19 cellular contexts compared by ENCODE assay signal in genomic region chr1:233675394-233675793, GRCh38.
"Had no signal": no experiment of that assay in that cellular context is flagged by ENCODE, and none has a peak within 500 bp of the region (broad histone marks: within the 10 kb centered on the region; RNA-seq: fewer than 3 reads in every experiment).

No MANE protein-coding gene starts in this region.

- H3K36me3 Mint-ChIP-seq: activated naive CD4-positive, alpha-beta T cell treated with anti-CD3 and anti-CD28 coated beads, Interleukin-2, amount 50 U/mL, for 24 hours; natural killer cell treated with Interleukin-12 subunit alpha and Interleukin-12 subunit beta and Interleukin-15 and Interleukin-18, amount 100 ng/mL, for 72 hours; stimulated activated effector memory CD8-positive, alpha-beta T cell treated with anti-CD3 and anti-CD28 coated beads, Interleukin-12 subunit alpha, Interleukin-12 subunit beta, amount 100 ng/mL, for 72 hours had no signal

- FAIRE-seq: pancreas had no signal

- H3K4me3 ChIP-seq: adrenal gland, cardiac muscle cell, pancreas, sigmoid colon, stomach had no signal

- H3K4me1 ChIP-seq: adrenal gland, sigmoid colon had no signal

- H3K9me3 Mint-ChIP-seq: activated naive CD4-positive, alpha-beta T cell treated with anti-CD3 and anti-CD28 coated beads, Interleukin-2, amount 50 U/mL, for 24 hours; activated T-cell treated with anti-CD3 and anti-CD28 coated beads, Interleukin-2, amount 50 U/mL, for 72 hours; stimulated activated effector memory CD8-positive, alpha-beta T cell treated with anti-CD3 and anti-CD28 coated beads, Interleukin-12 subunit alpha, Interleukin-12 subunit beta, amount 100 ng/mL, for 72 hours had no signal

- DNase-seq: activated CD4-positive, alpha-beta T cell treated with anti-CD3 and anti-CD28 coated beads, Interleukin-2, amount 50 U/mL, for 1 hour; activated effector memory CD4-positive, alpha-beta T cell treated with anti-CD3 and anti-CD28 coated beads, Interleukin-2, amount 50 U/mL, for 16 hours; activated T-cell treated with anti-CD3 and anti-CD28 coated beads, Interleukin-2, amount 50 U/mL, for 72 hours; adrenal gland; dermis blood vessel endothelial cell; effector memory CD8-positive, alpha-beta T cell; mesenchymal stem cell; pancreas; sigmoid colon; stimulated activated CD4-positive, alpha-beta T cell treated with anti-CD3 and anti-CD28 coated beads, Interleukin-4, amount 100 ng/mL, for 24 hours; stomach; T-helper 9 cell; trophoblast cell had no signal

- H3K27ac ChIP-seq: adrenal gland, cardiac muscle cell, neutrophil, pancreas, sigmoid colon had no signal

- H3K4me3 Mint-ChIP-seq: activated naive CD4-positive, alpha-beta T cell treated with anti-CD3 and anti-CD28 coated beads, Interleukin-2, amount 50 U/mL, for 24 hours; activated T-cell treated with anti-CD3 and anti-CD28 coated beads, Interleukin-2, amount 50 U/mL, for 72 hours; effector memory CD8-positive, alpha-beta T cell; natural killer cell treated with Interleukin-12 subunit alpha and Interleukin-12 subunit beta and Interleukin-15 and Interleukin-18, amount 100 ng/mL, for 72 hours; stimulated activated effector memory CD8-positive, alpha-beta T cell treated with anti-CD3 and anti-CD28 coated beads, Interleukin-12 subunit alpha, Interleukin-12 subunit beta, amount 100 ng/mL, for 72 hours had no signal

- H3K27ac Mint-ChIP-seq: activated naive CD4-positive, alpha-beta T cell treated with anti-CD3 and anti-CD28 coated beads, Interleukin-2, amount 50 U/mL, for 24 hours; activated T-cell treated with anti-CD3 and anti-CD28 coated beads, Interleukin-2, amount 50 U/mL, for 72 hours; effector memory CD8-positive, alpha-beta T cell; natural killer cell treated with Interleukin-12 subunit alpha and Interleukin-12 subunit beta and Interleukin-15 and Interleukin-18, amount 100 ng/mL, for 72 hours; stimulated activated effector memory CD8-positive, alpha-beta T cell treated with anti-CD3 and anti-CD28 coated beads, Interleukin-12 subunit alpha, Interleukin-12 subunit beta, amount 100 ng/mL, for 72 hours had no signal

- H3K27me3 ChIP-seq: adrenal gland, cardiac muscle cell, neutrophil, pancreas, sigmoid colon, stomach had no signal

- ATAC-seq: activated CD4-positive, CD25-positive, alpha-beta regulatory T cell treated with anti-CD3 and anti-CD28 coated beads, Interleukin-2, amount 50 U/mL, for 24 hours; effector memory CD8-positive, alpha-beta T cell; natural killer cell treated with Interleukin-12 subunit alpha and Interleukin-12 subunit beta and Interleukin-15 and Interleukin-18, amount 100 ng/mL, for 72 hours; pancreas had no signal

- H3K36me3 ChIP-seq: adrenal gland, cardiac muscle cell, neutrophil, pancreas, sigmoid colon, stomach had no signal

- H3K4me1 Mint-ChIP-seq: activated naive CD4-positive, alpha-beta T cell treated with anti-CD3 and anti-CD28 coated beads, Interleukin-2, amount 50 U/mL, for 24 hours; stimulated activated effector memory CD8-positive, alpha-beta T cell treated with anti-CD3 and anti-CD28 coated beads, Interleukin-12 subunit alpha, Interleukin-12 subunit beta, amount 100 ng/mL, for 72 hours had no signal

- H3K9me3 ChIP-seq: adrenal gland, neutrophil, pancreas, sigmoid colon, stomach had no signal
